9 cellular contexts compared by ENCODE assay signal in genomic region chr2:118521272-118521671, GRCh38.
"Had no signal": no experiment of that assay in that cellular context is flagged by ENCODE, and none has a peak within 500 bp of the region (broad histone marks: within the 10 kb centered on the region; RNA-seq: fewer than 3 reads in every experiment).

No MANE protein-coding gene starts in this region.

- DNase-seq: GM23248, GOT3, H7, H9, HCEC 1CT, HFFc6 had no signal

- H3K4me3 Mint-ChIP-seq: GM23338, H9, HFFc6 had no signal

- FAIRE-seq: H54 had no signal

- H3K4me1 Mint-ChIP-seq: GM23338, H9 had no signal

- H3K36me3 ChIP-seq: HAP-1 had no signal

- H3K4me2 ChIP-seq: GM23338 had no signal

- ATAC-seq: GM23338 had no signal

- H3K4me3 ChIP-seq: GM23248, GM23338, HAP-1 had no signal

- H3K9me3 ChIP-seq: HAP-1 had no signal

- H3K27ac ChIP-seq: GM23248 had no signal

- H2AFZ ChIP-seq: GM23248, GM23338 had no signal

- H3K4me1 ChIP-seq: HAP-1 had no signal

- H3K27ac Mint-ChIP-seq: GM23338, H9, HFFc6 had no signal

- H3K9ac ChIP-seq: GM23248 had no signal
